In genomic region chr14:102805941-102806340, GRCh38 we compare ENCODE assay signal across 16 cellular contexts. TPM values are rescaled to one million over a fixed set of nuclear protein-coding genes. Genes with fewer than 3 reads are reported as not detected.
DNase-seq lines count a peak whose midpoint lies in the region; ATAC-seq and TF ChIP-seq lines count a peak whose summit lies in the region.
"Had no signal": no experiment of that assay in that cellular context is flagged by ENCODE, and none has a peak within 500 bp of the region (broad histone marks: within the 10 kb centered on the region; RNA-seq: fewer than 3 reads in every experiment).

No MANE protein-coding gene starts in this region.

- peaks cover 45% of the 10 kb centered on the region for H3K4me1 Mint-ChIP-seq in T-helper 2 cell treated with Interferon-gamma antibody and Interleukin-4, amounts not matched to agents 5 μg/mL and 100 μg/mL, for 36 hours (ENCODE audit: low read depth)
- peaks cover 69% of the 10 kb centered on the region for H3K4me1 Mint-ChIP-seq in activated naive CD8-positive, alpha-beta T cell (ENCODE audit: low read depth)
- H3K4me1 Mint-ChIP-seq in naive thymus-derived CD8-positive, alpha-beta T cell: peaks cover 33 to 73% (median 67%) of the 10 kb centered on the region in 4 donors
- H3K4me1 Mint-ChIP-seq in CD14-positive monocyte: peaks cover 26% of the 10 kb centered on the region

- CTCF ChIA-PET in HCT116 (lab: Charles Lee): interaction anchor here (0.9 to 1.7 kb wide), 2 partner anchors 12 to 281 kb away, joined by 4 to 5 read pairs; no protein-coding TSS in a partner anchor

- peaks cover 7% of the 10 kb centered on the region for H3K36me3 Mint-ChIP-seq in T-helper 2 cell treated with Interferon-gamma antibody and Interleukin-4, amounts not matched to agents 5 μg/mL and 100 μg/mL, for 36 hours (ENCODE audit: low read depth)
- H3K36me3 Mint-ChIP-seq in activated naive CD8-positive, alpha-beta T cell: peaks cover 9% of the 10 kb centered on the region
- peaks cover 0 to 14% (median 0%) of the 10 kb centered on the region in 3 donors for H3K36me3 Mint-ChIP-seq in naive thymus-derived CD8-positive, alpha-beta T cell
- H3K36me3 Mint-ChIP-seq in CD14-positive monocyte: peaks cover 16 to 17% of the 10 kb centered on the region in 2 donors

- no peaks in the 10 kb centered on the region for H3K9me3 Mint-ChIP-seq in T-helper 2 cell treated with Interferon-gamma antibody and Interleukin-4, amounts not matched to agents 5 μg/mL and 100 μg/mL, for 36 hours
- H3K9me3 Mint-ChIP-seq in activated naive CD8-positive, alpha-beta T cell (ENCODE audit: low read depth): no peaks in the 10 kb centered on the region
- H3K9me3 Mint-ChIP-seq in naive thymus-derived CD8-positive, alpha-beta T cell: no peaks in the 10 kb centered on the region
- H3K9me3 Mint-ChIP-seq in CD14-positive monocyte: no peaks in the 10 kb centered on the region
- H3K9me3 Mint-ChIP-seq: type B pancreatic cell had no signal

- no TSS peak for BruUV-seq in HCT116 (replicated peaks; lab: Mats Ljungman, UMichigan)

- RAD21 ChIA-PET in HCT116 (lab: Charles Lee; ENCODE audit: low non-redundant PET in 1 of 2, low total read pairs in 2 of 2, uncharacterized antibody in 2 of 2, unreplicated experiment in 2 of 2): no interaction called here

- ATAC-seq in HCT116: no peak; the same call in 1 of the 2 replicates
- ATAC-seq in naive thymus-derived CD8-positive, alpha-beta T cell: no peak
- ATAC-seq: left ventricle myocardium superior had no signal

- no peaks in the 10 kb centered on the region for H3K9me2 ChIP-seq in HCT116 (ENCODE audit: insufficient read depth)

- peak overlapping the region; percentile 53 for H3K9ac ChIP-seq in HCT116 (ENCODE audit: low read length)

- WGBS in sigmoid colon, 2 donors: 86 to 93% methylated on average over 5 of the region's 5 CpGs

- POLR2A ChIA-PET in HCT116 (lab: Charles Lee): no interaction called here
- POLR2A ChIA-PET in naive thymus-derived CD8-positive, alpha-beta T cell (lab: Charles Lee): interaction anchor here (1.3 kb wide), 1 partner anchor 13 kb away, joined by 4 read pairs; no protein-coding TSS in a partner anchor

- H3K4me1 ChIP-seq in HCT116 (ENCODE audit: control insufficient read depth in 1 of 2, insufficient read depth in 2 of 2, low read length in 2 of 2) (peaks cover 44 to 68% of the 10 kb centered on the region in 2 experiments), sigmoid colon (no peaks in the 10 kb centered on the region)
- H3K4me1 ChIP-seq: breast epithelium had no signal

- H3K27ac Mint-ChIP-seq in T-helper 2 cell treated with Interferon-gamma antibody and Interleukin-4, amounts not matched to agents 5 μg/mL and 100 μg/mL, for 36 hours: peak overlapping the region; percentile 98
- H3K27ac Mint-ChIP-seq in activated naive CD8-positive, alpha-beta T cell: peak overlapping the region; percentile 98
- H3K27ac Mint-ChIP-seq in naive thymus-derived CD8-positive, alpha-beta T cell: peak overlapping the region in 9 of 10 donors; percentile 22 to 90 (median 83)
- no peak overlapping the region for H3K27ac Mint-ChIP-seq in CD14-positive monocyte
- H3K27ac Mint-ChIP-seq: type B pancreatic cell had no signal

- H3K4me2 ChIP-seq in HCT116 (ENCODE audit: low read length): peak overlapping the region; percentile 80
- H3K4me2 ChIP-seq: hepatocyte had no signal

- H3K27me3 ChIP-seq in HCT116 (ENCODE audit: insufficient read depth, low read length) (no peaks in the 10 kb centered on the region), sigmoid colon (no peaks in the 10 kb centered on the region)
- H3K27me3 ChIP-seq: breast epithelium, hepatocyte had no signal

- H3K9me3 ChIP-seq in HCT116 (ENCODE audit: control insufficient read depth in 1 of 2, insufficient read depth in 1 of 2, low read depth in 1 of 2, low read length in 2 of 2): no peaks in the 10 kb centered on the region
- no peaks in the 10 kb centered on the region for H3K9me3 ChIP-seq in sigmoid colon
- H3K9me3 ChIP-seq: breast epithelium had no signal

- H4K20me1 ChIP-seq in HCT116 (ENCODE audit: insufficient read depth): no peaks in the 10 kb centered on the region; the same call in 1 of the 2 replicates

- no peak for DNase-seq in T-helper 2 cell treated with Interferon-gamma antibody and Interleukin-4, amounts not matched to agents 5 μg/mL and 100 μg/mL, for 36 hours (ENCODE audit: low spot score)
- DNase-seq in T-helper 2 cell (no peak), HCT116 (ENCODE audit: low read depth, low spot score) (no peak), sigmoid colon (no peak), caudate nucleus (lab: John Stamatoyannopoulos, UW) (no peak), CD14-positive monocyte (ENCODE audit: low spot score) (no peak)
- no peak for DNase-seq in naive thymus-derived CD8-positive, alpha-beta T cell
- DNase-seq: 8988T, DMS53, left ventricle myocardium superior, SW 1271 had no signal

- TF ChIP-seq POLR2A in HCT116 (IDR thresholded peaks at IDR 0.05; ENCODE audit: borderline replicate concordance, extremely low read depth, insufficient read depth, insufficient read length): no peak
- no peak for TF ChIP-seq POLR2A in sigmoid colon (IDR thresholded peaks at IDR 0.05)

- peak overlapping the region in 1 of 2 experiments; percentile 41; a peak in 2 of 4 replicates for H3K4me3 ChIP-seq in HCT116 (replicated peaks in 1 of 2; ENCODE audit: low read depth in 1 of 2, low read length in 2 of 2)
- no peak overlapping the region for H3K4me3 ChIP-seq in sigmoid colon
- H3K4me3 ChIP-seq: breast epithelium, hepatocyte had no signal

- H3K27me3 Mint-ChIP-seq in T-helper 2 cell treated with Interferon-gamma antibody and Interleukin-4, amounts not matched to agents 5 μg/mL and 100 μg/mL, for 36 hours (ENCODE audit: low read depth): no peaks in the 10 kb centered on the region
- H3K27me3 Mint-ChIP-seq in activated naive CD8-positive, alpha-beta T cell: no peaks in the 10 kb centered on the region
- H3K27me3 Mint-ChIP-seq in naive thymus-derived CD8-positive, alpha-beta T cell: no peaks in the 10 kb centered on the region
- no peaks in the 10 kb centered on the region for H3K27me3 Mint-ChIP-seq in CD14-positive monocyte (ENCODE audit: low read depth in 3 of 3)
- H3K27me3 Mint-ChIP-seq: type B pancreatic cell had no signal

- peak overlapping the region; percentile 87 for H3K4me3 Mint-ChIP-seq in T-helper 2 cell treated with Interferon-gamma antibody and Interleukin-4, amounts not matched to agents 5 μg/mL and 100 μg/mL, for 36 hours
- peak overlapping the region; percentile 79 for H3K4me3 Mint-ChIP-seq in activated naive CD8-positive, alpha-beta T cell
- H3K4me3 Mint-ChIP-seq in naive thymus-derived CD8-positive, alpha-beta T cell: peak overlapping the region in 7 of 10 donors; percentile 20 to 63 (median 48)
- no peak overlapping the region for H3K4me3 Mint-ChIP-seq in CD14-positive monocyte
- H3K4me3 Mint-ChIP-seq: type B pancreatic cell had no signal

- TF ChIP-seq EP300 in sigmoid colon (IDR thresholded peaks at IDR 0.05): no peak

- peaks cover 76% of the 10 kb centered on the region for H3K79me2 ChIP-seq in HCT116 (ENCODE audit: insufficient read depth, low read length)

- no peak for TF ChIP-seq RAD21 in HCT116 (IDR thresholded peaks at IDR 0.05; ENCODE audit: low read depth)

- H2AFZ ChIP-seq in HCT116 (ENCODE audit: low read depth, low read length, poor library complexity, severe bottlenecking): no peak overlapping the region
- H2AFZ ChIP-seq: hepatocyte had no signal

- peak overlapping the region; percentile 88; the same call in 1 of the 2 replicates for H3K27ac ChIP-seq in HCT116 (ENCODE audit: low read depth, low read length)
- no peak overlapping the region for H3K27ac ChIP-seq in sigmoid colon
- no peak overlapping the region for H3K27ac ChIP-seq in caudate nucleus (ENCODE audit: low read depth, low read length)
- H3K27ac ChIP-seq: breast epithelium, epithelial cell of prostate had no signal

- intact Hi-C loops in HCT116 (cut with micrococcal nuclease): loop anchor here (1.0 to 2.0 kb wide), 2 partner anchors 29 to 212 kb away; partner anchors contain the start of gene TRAF3
- intact Hi-C loops in sigmoid colon (cut with DNase I): no loop called here
- intact Hi-C loops in CD14-positive monocyte (cut with micrococcal nuclease): loop anchor here in 1 of 2 donors (5.0 kb wide), 1 partner anchor 34 kb away; no protein-coding TSS in a partner anchor

- no peaks in the 10 kb centered on the region for H3K36me3 ChIP-seq in HCT116 (ENCODE audit: control insufficient read depth in 1 of 2, insufficient read depth in 2 of 2, low read length in 2 of 2)
- H3K36me3 ChIP-seq in sigmoid colon: no peaks in the 10 kb centered on the region
- H3K36me3 ChIP-seq: breast epithelium had no signal

- TF ChIP-seq CTCF in HCT116 (IDR thresholded peaks at IDR 0.05 in 2 of 3, conservative IDR thresholded peaks at IDR 0.05 in 1 of 3; ENCODE audit: borderline replicate concordance in 1 of 3, insufficient read depth in 1 of 3, low read depth in 2 of 3, low read length in 2 of 3): peak in 2 of 3 experiments; percentile 20 to 43; a peak in 3 of 6 replicates
- TF ChIP-seq CTCF in sigmoid colon (IDR thresholded peaks at IDR 0.05): no peak
- TF ChIP-seq CTCF in CD14-positive monocyte (IDR thresholded peaks at IDR 0.05): no peak

TF ChIP-seq in HCT116, 20 proteins besides CTCF, POLR2A, EP300 and RAD21:
- no peak for TF ChIP-seq ATF3 (IDR thresholded peaks at IDR 0.05)
TF ChIP-seq in HCT116: peak in this region for 0.

RNA-seq across cellular contexts. Expression of gene TRAF3, which starts 28.7 kb away (rescaled TPM):
- total RNA-seq in HCT116 (2021; ENCODE audit: unreplicated experiment) (32.1 TPM), sigmoid colon (10 to 100 TPM in 3 of 4 donors, 1 to 10 TPM in 1; 9.5 to 16.1 (median 13.3) TPM)
- 17.0 and 19.8 TPM in 2 replicates for polyA plus RNA-seq in HCT116 (2012)
- total RNA-seq in naive thymus-derived CD8-positive, alpha-beta T cell: 10 to 100 TPM; 40.8 to 45.2 TPM
- polyA plus RNA-seq in naive thymus-derived CD8-positive, alpha-beta T cell: 10 to 100 TPM; 13.3 to 18.5 (median 13.8) TPM
- polyA plus RNA-seq in sigmoid colon (10 to 100 TPM; 10.8 to 18.6 (median 12.3) TPM), CD14-positive monocyte (10 to 100 TPM; 12.0 to 17.3 TPM)

Comparison
In these comparisons a context has a peak if more than half of its experiments do, and no peak if none do; other contexts are left out.
1. H3K27ac Mint-ChIP-seq: peak in T-helper 2 cell treated with Interferon-gamma antibody and Interleukin-4, amounts not matched to agents 5 μg/mL and 100 μg/mL, for 36 hours (single experiment), activated naive CD8-positive, alpha-beta T cell (single experiment) and naive thymus-derived CD8-positive, alpha-beta T cell (9 of 10); none in CD14-positive monocyte (0 of 7).
2. H3K4me3 Mint-ChIP-seq: peak in T-helper 2 cell treated with Interferon-gamma antibody and Interleukin-4, amounts not matched to agents 5 μg/mL and 100 μg/mL, for 36 hours (single experiment), activated naive CD8-positive, alpha-beta T cell (single experiment) and naive thymus-derived CD8-positive, alpha-beta T cell (7 of 10); none in CD14-positive monocyte (0 of 2).
3. CTCF ChIP-seq: peak in HCT116 (2 of 3); none in sigmoid colon (0 of 4) and CD14-positive monocyte (single experiment).